Comparison of ENCODE assay signal across 26 cellular contexts in the genomic region with DNA sequence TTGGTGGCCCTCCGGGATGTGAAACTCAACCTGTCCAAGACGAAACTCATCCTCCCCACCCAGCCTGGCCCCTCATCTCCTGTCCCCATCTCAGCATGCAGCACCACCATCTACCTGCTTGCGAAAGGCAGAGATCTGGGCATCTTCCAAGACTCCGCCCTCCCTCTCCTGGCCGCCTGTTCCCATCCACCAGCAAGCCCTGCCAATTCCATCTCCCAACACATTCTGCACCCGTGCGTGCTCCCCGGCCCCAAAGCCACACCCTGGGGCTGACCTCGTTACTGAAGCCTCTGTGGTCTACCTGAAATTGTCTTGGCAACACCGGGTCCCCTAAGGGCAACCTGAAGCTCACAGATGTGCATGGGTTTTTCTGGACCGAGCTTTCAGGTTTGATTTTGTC. TPM values are rescaled to one million over a fixed set of nuclear protein-coding genes. Genes with fewer than 3 reads are reported as not detected.
"Had no signal": no experiment of that assay in that cellular context is flagged by ENCODE, and none has a peak within 500 bp of the region (broad histone marks: within the 10 kb centered on the region; RNA-seq: fewer than 3 reads in every experiment).

No MANE protein-coding gene starts in this region.

- DNase-seq: effector CD4-positive, alpha-beta T cell; endodermal cell; heart left ventricle; hippocampal formation; left colon; mesenchymal stem cell; midbrain; nucleus accumbens; ovary; sigmoid colon; stimulated activated CD4-positive, alpha-beta T cell treated with anti-CD3 and anti-CD28 coated beads, Interleukin-2, amount 100 ng/mL, for 24 hours; stimulated activated CD4-positive, alpha-beta T cell treated with anti-CD3 and anti-CD28 coated beads, Interleukin-4, amount 100 ng/mL, for 4 hours; stimulated activated naive CD4-positive, alpha-beta T cell; trophoblast cell had no signal

- H3K27me3 ChIP-seq: heart left ventricle, ovary, right atrium auricular region, sigmoid colon had no signal

- H3K27ac ChIP-seq: coronary artery, heart left ventricle, neural progenitor cell, ovary, right atrium auricular region, sigmoid colon, skin epidermis had no signal

- H3K9me3 Mint-ChIP-seq: endodermal cell; natural killer cell treated with Interleukin-12 subunit alpha and Interleukin-12 subunit beta and Interleukin-15 and Interleukin-18, amount 100 ng/mL, for 72 hours; neural progenitor cell had no signal

- H3K4me1 Mint-ChIP-seq: endodermal cell, neural progenitor cell had no signal

- H3K27ac Mint-ChIP-seq: endodermal cell; natural killer cell treated with Interleukin-12 subunit alpha and Interleukin-12 subunit beta and Interleukin-15 and Interleukin-18, amount 100 ng/mL, for 72 hours; neural progenitor cell had no signal

- ATAC-seq: heart left ventricle; left colon; natural killer cell treated with Interleukin-12 subunit alpha and Interleukin-12 subunit beta and Interleukin-15 and Interleukin-18, amount 100 ng/mL, for 72 hours had no signal

- H3K36me3 ChIP-seq: heart left ventricle, neural progenitor cell, ovary, right atrium auricular region, sigmoid colon had no signal

- H3K4me3 Mint-ChIP-seq: endodermal cell; natural killer cell treated with Interleukin-12 subunit alpha and Interleukin-12 subunit beta and Interleukin-15 and Interleukin-18, amount 100 ng/mL, for 72 hours; neural progenitor cell had no signal

- H3K4me3 ChIP-seq: coronary artery, heart left ventricle, neural progenitor cell, ovary, right atrium auricular region, sigmoid colon, skin epidermis had no signal

- H3K9me3 ChIP-seq: heart left ventricle, ovary, right atrium auricular region, sigmoid colon had no signal

- H3K4me1 ChIP-seq: heart left ventricle, neural progenitor cell, right atrium auricular region, sigmoid colon had no signal

- H3K36me3 Mint-ChIP-seq: natural killer cell treated with Interleukin-12 subunit alpha and Interleukin-12 subunit beta and Interleukin-15 and Interleukin-18, amount 100 ng/mL, for 72 hours; neural progenitor cell had no signal

RNA-seq across cellular contexts. Expression of gene CAMSAP3, which starts 13.2 kb away (rescaled TPM):
- total RNA-seq: dermis microvascular lymphatic vessel endothelial cell, fibroblast of lung, posterior vena cava had no signal
- polyA plus RNA-seq: fibroblast of lung had no signal

RNA-seq across cellular contexts. Expression of gene PCP2, which starts 51.1 kb away (rescaled TPM):
- total RNA-seq: dermis microvascular lymphatic vessel endothelial cell, endothelial cell of umbilical vein, fibroblast of lung, frontal cortex, glomerular endothelial cell, kidney epithelial cell, posterior vena cava, right atrium auricular region, sigmoid colon had no signal
- polyA plus RNA-seq: endothelial cell of umbilical vein, fibroblast of lung had no signal
